Comparison of ENCODE assay signal across 8 cellular contexts in genomic region chr7:18494821-18495408, GRCh38. TPM values are rescaled to one million over a fixed set of nuclear protein-coding genes. Genes with fewer than 3 reads are reported as not detected.
A peak's percentile ranks its signal among the peaks of the same experiment; 100 is the strongest.
DNase-seq lines count a peak whose midpoint lies in the region; ATAC-seq and TF ChIP-seq lines count a peak whose summit lies in the region.

No MANE protein-coding gene starts in this region.

- H3K27ac Mint-ChIP-seq in activated B cell treated with CpG ODN at 0.5 μM for 24 hours, result peak overlapping the region; percentile 95

- POLR2A ChIA-PET in activated B cell treated with CpG ODN at 0.5 μM for 24 hours (lab: Charles Lee), result interaction anchor here (0.6 to 5.8 kb wide), 13 partner anchors 12 to 138 kb away, joined by 3 to 117 read pairs (median 4); no protein-coding TSS in a partner anchor

- no peak overlapping the region for H3K9ac ChIP-seq in iPS-15b (ENCODE audit: low read depth, low read length)

- peaks cover 45% of the 10 kb centered on the region for H3K4me1 Mint-ChIP-seq in activated B cell treated with CpG ODN at 0.5 μM for 24 hours

- CTCF ChIA-PET in activated B cell treated with CpG ODN at 0.5 μM for 24 hours (lab: Charles Lee), result interaction anchor here (1.3 to 4.2 kb wide), 4 partner anchors 14 to 142 kb away, joined by 4 to 24 read pairs (median 9); no protein-coding TSS in a partner anchor

- intact Hi-C loops in activated B cell treated with CpG ODN at 0.5 μM for 24 hours (cut with micrococcal nuclease) (loop anchor here (1.0 to 10.0 kb wide), 11 partner anchors 8 to 1722 kb away; partner anchors contain the start of genes MACC1 and SNX13), lower leg skin (cut with DNase I; ENCODE audit: low total_unique reads) (no loop called here)

- H3K4me3 ChIP-seq in iPS-15b (ENCODE audit: low read depth, low read length) (peak overlapping the region; percentile 63), lower leg skin (ENCODE audit: low read depth, poor library complexity, severe bottlenecking) (no peak overlapping the region)

- peaks cover 11% of the 10 kb centered on the region for H3K4me1 ChIP-seq in iPS-15b (ENCODE audit: control insufficient read depth, insufficient read depth, low read length)

- 57 to 62% methylated on average over 3 of the region's 3 CpGs for WGBS in lower leg skin, 2 donors

- no peaks in the 10 kb centered on the region for H3K27me3 ChIP-seq in iPS-15b (ENCODE audit: control insufficient read depth, insufficient read depth, low read length)

- DNase-seq in AG08396 (ENCODE audit: low spot score) (peak; percentile 17), activated B cell treated with CpG ODN at 0.5 μM for 24 hours (no peak), stromal cell of bone marrow (ENCODE audit: low read depth) (peak; percentile 75), NCI-H2029 treated with DMSO at 0.1 percent for 48 hours (lab: John Stamatoyannopoulos, UW) (no peak), lower leg skin (ENCODE audit: low spot score in 2 of 2) (no peak)

- ATAC-seq in GM18909 (IDR thresholded peaks at IDR 0.05; ENCODE audit: poor library complexity, unreplicated experiment) (peak; percentile 37), HG03432 (IDR thresholded peaks at IDR 0.05; ENCODE audit: unreplicated experiment) (peak; percentile 52), activated B cell treated with CpG ODN at 0.5 μM for 24 hours (ENCODE audit: low read depth) (no peak)

- H3K36me3 Mint-ChIP-seq in activated B cell treated with CpG ODN at 0.5 μM for 24 hours (ENCODE audit: low read depth), result peaks cover 21% of the 10 kb centered on the region

- H3K9me3 Mint-ChIP-seq in activated B cell treated with CpG ODN at 0.5 μM for 24 hours, result no peaks in the 10 kb centered on the region

- H3K36me3 ChIP-seq in iPS-15b (ENCODE audit: control insufficient read depth, insufficient read depth, low read length), result no peaks in the 10 kb centered on the region

- no peaks in the 10 kb centered on the region for H3K9me3 ChIP-seq in iPS-15b (ENCODE audit: control insufficient read depth, insufficient read depth, low read length)

- no peak for TF ChIP-seq POLR2A in lower leg skin (IDR thresholded peaks at IDR 0.05)

- no peaks in the 10 kb centered on the region for H3K27me3 Mint-ChIP-seq in activated B cell treated with CpG ODN at 0.5 μM for 24 hours

- H3K4me3 Mint-ChIP-seq in activated B cell treated with CpG ODN at 0.5 μM for 24 hours, result peak overlapping the region; percentile 95

- no peak for TF ChIP-seq CTCF in activated B cell treated with CpG ODN at 0.5 μM for 24 hours (IDR thresholded peaks at IDR 0.05)
- TF ChIP-seq CTCF in lower leg skin (IDR thresholded peaks at IDR 0.05), result no peak

RNA-seq across cellular contexts. Expression of gene HDAC9, which starts 0.6 kb away (rescaled TPM):
- total RNA-seq in activated B cell treated with CpG ODN at 0.5 μM for 24 hours (136 and 149 TPM in 2 replicates), lower leg skin (1 to 10 TPM; 3.1 to 5.5 (median 4.7) TPM)

Comparison
In these comparisons a context has a peak if more than half of its experiments do, and no peak if none do; other contexts are left out.
1. DNase-seq: peak in AG08396 (single experiment) and stromal cell of bone marrow (single experiment); none in activated B cell treated with CpG ODN at 0.5 μM for 24 hours (single experiment), NCI-H2029 treated with DMSO at 0.1 percent for 48 hours (single experiment) and lower leg skin (0 of 2).
2. RNA of gene HDAC9, which starts 0.6 kb away (total RNA-seq): 136 to 149 TPM in activated B cell treated with CpG ODN at 0.5 μM for 24 hours; 3.1 to 5.5 TPM in lower leg skin; every median in the first group is over 10 times any median in the second.